ENCODE assay signal across 9 cellular contexts in genomic region chr14:75566321-75566720, GRCh38. TPM values are rescaled to one million over a fixed set of nuclear protein-coding genes. Genes with fewer than 3 reads are reported as not detected.
DNase-seq lines count a peak whose midpoint lies in the region; ATAC-seq and TF ChIP-seq lines count a peak whose summit lies in the region.
"Had no signal": no experiment of that assay in that cellular context is flagged by ENCODE, and none has a peak within 500 bp of the region (broad histone marks: within the 10 kb centered on the region; RNA-seq: fewer than 3 reads in every experiment).

No MANE protein-coding gene starts in this region.

- peaks cover 5 to 10% of the 10 kb centered on the region in 2 donors for H3K27me3 Mint-ChIP-seq in stimulated activated naive B cell treated with anti-CD40 and anti-IgM and Interleukin-4, amounts not matched to agents 10 μg/mL and 1 μg/mL and 100 μg/mL, for 72 hours

- TF ChIP-seq CTCF in hepatocyte (IDR thresholded peaks at IDR 0.05; ENCODE audit: poor library complexity) = no peak

- peak; percentile 48 for DNase-seq in DMS53 (lab: John Stamatoyannopoulos, UW)
- DNase-seq in DMS53 treated with DMSO at 0.1 percent for 48 hours (lab: John Stamatoyannopoulos, UW; ENCODE audit: unreplicated experiment) = no peak
- DNase-seq in activated CD8-positive, alpha-beta memory T cell treated with anti-CD3 and anti-CD28 coated beads for 48 hours (ENCODE audit: low read depth in 2 of 3, low spot score in 2 of 3) = peak in 2 of 3 experiments; percentile 37 to 63
- DNase-seq in hepatocyte (ENCODE audit: low spot score) = peak; percentile 20
- DNase-seq in stimulated activated naive B cell treated with anti-CD40 and anti-IgM and Interleukin-4, amounts not matched to agents 10 μg/mL and 1 μg/mL and 100 μg/mL, for 72 hours = no peak
- DNase-seq in NCI-H1436 treated with DMSO at 0.1 percent for 48 hours (lab: John Stamatoyannopoulos, UW) = no peak
- DNase-seq in AML-193 (lab: John Stamatoyannopoulos, UW) = no peak

- no peaks in the 10 kb centered on the region for H3K9me2 ChIP-seq in hepatocyte (replicated peaks; ENCODE audit: insufficient read depth)

- no peak overlapping the region for H2AFZ ChIP-seq in hepatocyte

- no peaks in the 10 kb centered on the region for H3K27me3 ChIP-seq in hepatocyte

- no peaks in the 10 kb centered on the region for H3K79me2 ChIP-seq in hepatocyte

- no peak overlapping the region for H3K4me3 Mint-ChIP-seq in stimulated activated naive B cell treated with anti-CD40 and anti-IgM and Interleukin-4, amounts not matched to agents 10 μg/mL and 1 μg/mL and 100 μg/mL, for 72 hours

- no peak overlapping the region for H3K4me2 ChIP-seq in hepatocyte

- no peaks in the 10 kb centered on the region for H4K20me1 ChIP-seq in hepatocyte (ENCODE audit: insufficient read depth, poor library complexity, severe bottlenecking)

- peaks cover 28% of the 10 kb centered on the region in 2 donors for H3K4me1 Mint-ChIP-seq in stimulated activated naive B cell treated with anti-CD40 and anti-IgM and Interleukin-4, amounts not matched to agents 10 μg/mL and 1 μg/mL and 100 μg/mL, for 72 hours

- ATAC-seq in stimulated activated naive B cell treated with anti-CD40 and anti-IgM and Interleukin-4, amounts not matched to agents 10 μg/mL and 1 μg/mL and 100 μg/mL, for 72 hours (replicated peaks) = peak; percentile 51 to 54
- no peak for ATAC-seq in HG03196 (IDR thresholded peaks at IDR 0.05; ENCODE audit: unreplicated experiment)

- no peaks in the 10 kb centered on the region for H3K4me1 ChIP-seq in hepatocyte (ENCODE audit: insufficient read depth)

- H3K4me3 ChIP-seq in hepatocyte = no peak overlapping the region

- H3K36me3 Mint-ChIP-seq in stimulated activated naive B cell treated with anti-CD40 and anti-IgM and Interleukin-4, amounts not matched to agents 10 μg/mL and 1 μg/mL and 100 μg/mL, for 72 hours = peaks cover 8 to 40% of the 10 kb centered on the region in 2 donors

- H3K27ac Mint-ChIP-seq in stimulated activated naive B cell treated with anti-CD40 and anti-IgM and Interleukin-4, amounts not matched to agents 10 μg/mL and 1 μg/mL and 100 μg/mL, for 72 hours = peak overlapping the region; percentile 81

- H3K9me3 ChIP-seq in hepatocyte (ENCODE audit: low read depth) = no peaks in the 10 kb centered on the region

- H3K9me3 Mint-ChIP-seq in stimulated activated naive B cell treated with anti-CD40 and anti-IgM and Interleukin-4, amounts not matched to agents 10 μg/mL and 1 μg/mL and 100 μg/mL, for 72 hours = peaks cover 0 to 4% of the 10 kb centered on the region in 2 donors

- WGBS in hepatocyte (ENCODE audit: low lambda C conversion rate, missing lambda C conversion rate) = 71% methylated on average over 4 of the region's 4 CpGs

- no peaks in the 10 kb centered on the region for H3K36me3 ChIP-seq in hepatocyte (replicated peaks; ENCODE audit: insufficient read depth, low read depth)

- no peak overlapping the region for H3K27ac ChIP-seq in hepatocyte
- H3K27ac ChIP-seq: 22Rv1 had no signal

RNA-seq across cellular contexts. Expression of gene FLVCR2, which starts 12.1 kb away (rescaled TPM):
- 10.1 and 16.1 TPM in 2 replicates for total RNA-seq in hepatocyte
- 7.7 and 9.5 TPM in 2 replicates for polyA plus RNA-seq in hepatocyte

RNA-seq across cellular contexts. Expression of gene BATF, which starts 44.1 kb away (rescaled TPM):
- 0.60 TPM in 1 of 2 replicates, not detected in the other for total RNA-seq in hepatocyte
- polyA plus RNA-seq in hepatocyte = 3.1 and 3.6 TPM in 2 replicates

Comparison
In these comparisons a context has a peak if more than half of its experiments do, and no peak if none do; other contexts are left out.
1. DNase-seq: peak in DMS53 (single experiment), activated CD8-positive, alpha-beta memory T cell treated with anti-CD3 and anti-CD28 coated beads for 48 hours (2 of 3) and hepatocyte (single experiment); none in DMS53 treated with DMSO at 0.1 percent for 48 hours (single experiment), stimulated activated naive B cell treated with anti-CD40 and anti-IgM and Interleukin-4, amounts not matched to agents 10 μg/mL and 1 μg/mL and 100 μg/mL, for 72 hours (single experiment), NCI-H1436 treated with DMSO at 0.1 percent for 48 hours (single experiment) and AML-193 (0 of 2).